17 cellular contexts compared by ENCODE assay signal in genomic region chr21:34085129-34085528, GRCh38. TPM values are rescaled to one million over a fixed set of nuclear protein-coding genes. Genes with fewer than 3 reads are reported as not detected.
A peak's percentile ranks its signal among the peaks of the same experiment; 100 is the strongest.
DNase-seq lines count a peak whose midpoint lies in the region; FAIRE-seq and TF ChIP-seq lines count a peak whose summit lies in the region.
"Had no signal": no experiment of that assay in that cellular context is flagged by ENCODE, and none has a peak within 500 bp of the region (broad histone marks: within the 10 kb centered on the region; RNA-seq: fewer than 3 reads in every experiment).

No MANE protein-coding gene starts in this region.

- H3K4me1 ChIP-seq in Loucy (ENCODE audit: insufficient read depth, low read length, poor library complexity, severe bottlenecking) = peaks cover 98% of the 10 kb centered on the region
- peaks cover 6 to 8% of the 10 kb centered on the region in 2 experiments for H3K4me1 ChIP-seq in trophoblast cell (ENCODE audit: control insufficient read depth in 1 of 2, insufficient read depth in 2 of 2, low read length in 2 of 2)

- H3K27ac ChIP-seq in trophoblast cell (ENCODE audit: low read depth, low read length) = no peak overlapping the region
- H3K27ac ChIP-seq: C4-2B, RWPE1 had no signal

- peak overlapping the region; percentile 9 for H3K4me3 Mint-ChIP-seq in activated naive CD4-positive, alpha-beta T cell treated with anti-CD3 and anti-CD28 coated beads, Interleukin-2, amount 50 U/mL, for 24 hours
- no peak overlapping the region for H3K4me3 Mint-ChIP-seq in activated naive CD4-positive, alpha-beta T cell treated with anti-CD3 and anti-CD28 coated beads, Interleukin-2, amount 10 ng/mL, durations not matched to agents 7 days and 5 days
- no peak overlapping the region for H3K4me3 Mint-ChIP-seq in activated T-helper 2 cell treated with anti-CD3 and anti-CD28 coated beads, Interferon-gamma antibody, Interleukin-2, Interleukin-4, amounts not matched to agents 10 μg/mL and 5 μg/mL and 100 μg/mL, durations not matched to agents 14 hours and 24 hours and 36 hours (ENCODE audit: low read depth)
- H3K4me3 Mint-ChIP-seq: IgD-negative memory B cell had no signal

- no peak overlapping the region for H2AK5ac ChIP-seq in trophoblast cell (ENCODE audit: low read length)

- H3F3A ChIP-seq in Loucy (ENCODE audit: low read depth) = peaks cover 4% of the 10 kb centered on the region; the same call in 1 of the 2 replicates

- H3K23ac ChIP-seq in trophoblast cell (ENCODE audit: low read length) = no peak overlapping the region

- intact Hi-C loops in activated T-helper 2 cell treated with anti-CD3 and anti-CD28 coated beads, Interferon-gamma antibody, Interleukin-2, Interleukin-4, amounts not matched to agents 10 μg/mL and 5 μg/mL and 100 μg/mL, durations not matched to agents 14 hours and 24 hours and 36 hours (cut with micrococcal nuclease) = no loop called here

- H3K9ac ChIP-seq in Loucy (ENCODE audit: low read depth, low read length, poor library complexity, severe bottlenecking) = no peak overlapping the region
- H3K9ac ChIP-seq in trophoblast cell (ENCODE audit: low read length) = no peak overlapping the region

- no peak for TF ChIP-seq CTCF in Loucy (conservative IDR thresholded peaks at IDR 0.05; ENCODE audit: low read length)

- H3K9me3 ChIP-seq in Loucy (ENCODE audit: insufficient read depth, low read depth, low read length) (no peaks in the 10 kb centered on the region), trophoblast cell (ENCODE audit: insufficient read depth, low read depth, low read length) (no peaks in the 10 kb centered on the region)

- no peak overlapping the region for H4K8ac ChIP-seq in trophoblast cell (ENCODE audit: low read depth, low read length)

- H2BK12ac ChIP-seq in trophoblast cell (ENCODE audit: low read length) = no peak overlapping the region

- H3K4me3 ChIP-seq in Loucy (ENCODE audit: low read length, poor library complexity, severe bottlenecking) (no peak overlapping the region), trophoblast cell (ENCODE audit: low read depth, low read length) (no peak overlapping the region)

- no peaks in the 10 kb centered on the region for H3K27me3 ChIP-seq in Loucy (ENCODE audit: insufficient read depth, low read length, poor library complexity, severe bottlenecking)
- H3K27me3 ChIP-seq in trophoblast cell (ENCODE audit: insufficient read depth, low read length) = no peaks in the 10 kb centered on the region

- no CpG with 5 or more reads among the region's 2 CpGs for WGBS in trophoblast cell (ENCODE audit: extremely low coverage, insufficient coverage, insufficient read length)

- no peak overlapping the region for H4K91ac ChIP-seq in trophoblast cell (ENCODE audit: low read depth, low read length)

- no peak overlapping the region for H2BK5ac ChIP-seq in trophoblast cell (ENCODE audit: low read depth, low read length, poor library complexity)

- no peak for DNase-seq in activated naive CD4-positive, alpha-beta T cell treated with anti-CD3 and anti-CD28 coated beads, Interleukin-2, amount 10 ng/mL, durations not matched to agents 7 days and 5 days
- no peak for DNase-seq in activated T-helper 2 cell treated with anti-CD3 and anti-CD28 coated beads, Interferon-gamma antibody, Interleukin-2, Interleukin-4, amounts not matched to agents 10 μg/mL and 5 μg/mL and 100 μg/mL, durations not matched to agents 14 hours and 24 hours and 36 hours (ENCODE audit: low spot score)
- DNase-seq in trophoblast cell (no peak), GM12891 (ENCODE audit: insufficient read length, low spot score) (no peak), mesenteric fat pad (ENCODE audit: low spot score) (no peak)
- DNase-seq: DND-41, H7, Kasumi-1, NCI-H1105, NCI-H1930, NCI-H774 had no signal

- H3K4me1 Mint-ChIP-seq in activated naive CD4-positive, alpha-beta T cell treated with anti-CD3 and anti-CD28 coated beads, Interleukin-2, amount 50 U/mL, for 24 hours = peaks cover 61% of the 10 kb centered on the region
- peaks cover 58% of the 10 kb centered on the region for H3K4me1 Mint-ChIP-seq in activated naive CD4-positive, alpha-beta T cell treated with anti-CD3 and anti-CD28 coated beads, Interleukin-2, amount 10 ng/mL, durations not matched to agents 7 days and 5 days
- peaks cover 50% of the 10 kb centered on the region for H3K4me1 Mint-ChIP-seq in activated T-helper 2 cell treated with anti-CD3 and anti-CD28 coated beads, Interferon-gamma antibody, Interleukin-2, Interleukin-4, amounts not matched to agents 10 μg/mL and 5 μg/mL and 100 μg/mL, durations not matched to agents 14 hours and 24 hours and 36 hours (ENCODE audit: low read depth)

- peaks cover 99% of the 10 kb centered on the region for H3K79me2 ChIP-seq in Loucy (ENCODE audit: insufficient read depth, low read length)
- peaks cover 3% of the 10 kb centered on the region for H3K79me2 ChIP-seq in trophoblast cell (ENCODE audit: control insufficient read depth, insufficient read depth, low read length, poor library complexity)

- H3K9me2 ChIP-seq in Loucy (replicated peaks; ENCODE audit: low read depth, low read length) = no peaks in the 10 kb centered on the region

- H3K4me2 ChIP-seq in Loucy (ENCODE audit: low read depth, low read length, poor library complexity, severe bottlenecking) (peak overlapping the region; percentile 86), trophoblast cell (ENCODE audit: low read length) (no peak overlapping the region)

- no peak for TF ChIP-seq POLR2A in GM12891 (IDR thresholded peaks at IDR 0.05; ENCODE audit: low read depth, low read length)

- no peak overlapping the region for H4K12ac ChIP-seq in trophoblast cell (ENCODE audit: low read depth, low read length)

- H3K36me3 ChIP-seq in Loucy (ENCODE audit: insufficient read depth, low read length) (0 out of 2 replicates have a peak, but pooled peaks cover 4% of the 10 kb centered on the region), trophoblast cell (ENCODE audit: control insufficient read depth in 1 of 2, insufficient read depth in 2 of 2, low read length in 2 of 2) (peaks cover 0 to 3% of the 10 kb centered on the region in 2 experiments)

- H3K27ac Mint-ChIP-seq in activated naive CD4-positive, alpha-beta T cell treated with anti-CD3 and anti-CD28 coated beads, Interleukin-2, amount 50 U/mL, for 24 hours = no peak overlapping the region
- no peak overlapping the region for H3K27ac Mint-ChIP-seq in activated naive CD4-positive, alpha-beta T cell treated with anti-CD3 and anti-CD28 coated beads, Interleukin-2, amount 10 ng/mL, durations not matched to agents 7 days and 5 days
- peak overlapping the region; percentile 25 for H3K27ac Mint-ChIP-seq in activated T-helper 2 cell treated with anti-CD3 and anti-CD28 coated beads, Interferon-gamma antibody, Interleukin-2, Interleukin-4, amounts not matched to agents 10 μg/mL and 5 μg/mL and 100 μg/mL, durations not matched to agents 14 hours and 24 hours and 36 hours
- H3K27ac Mint-ChIP-seq: IgD-negative memory B cell had no signal

- H3K14ac ChIP-seq in trophoblast cell (ENCODE audit: low read length) = no peak overlapping the region

- peaks cover 78% of the 10 kb centered on the region for H4K20me1 ChIP-seq in Loucy (ENCODE audit: insufficient read depth, low read length, poor library complexity, severe bottlenecking)

- H2AFZ ChIP-seq in Loucy (ENCODE audit: low read length) (no peak overlapping the region), trophoblast cell (ENCODE audit: insufficient read depth, low read length, poor library complexity) (no peak overlapping the region)

- H3K36me3 Mint-ChIP-seq in activated naive CD4-positive, alpha-beta T cell treated with anti-CD3 and anti-CD28 coated beads, Interleukin-2, amount 50 U/mL, for 24 hours = peaks cover 33% of the 10 kb centered on the region
- peaks cover 56% of the 10 kb centered on the region for H3K36me3 Mint-ChIP-seq in activated naive CD4-positive, alpha-beta T cell treated with anti-CD3 and anti-CD28 coated beads, Interleukin-2, amount 10 ng/mL, durations not matched to agents 7 days and 5 days
- H3K36me3 Mint-ChIP-seq in activated T-helper 2 cell treated with anti-CD3 and anti-CD28 coated beads, Interferon-gamma antibody, Interleukin-2, Interleukin-4, amounts not matched to agents 10 μg/mL and 5 μg/mL and 100 μg/mL, durations not matched to agents 14 hours and 24 hours and 36 hours (ENCODE audit: low read depth) = peaks cover 57% of the 10 kb centered on the region

- H3K27me3 Mint-ChIP-seq in activated naive CD4-positive, alpha-beta T cell treated with anti-CD3 and anti-CD28 coated beads, Interleukin-2, amount 50 U/mL, for 24 hours = no peaks in the 10 kb centered on the region
- H3K27me3 Mint-ChIP-seq in activated naive CD4-positive, alpha-beta T cell treated with anti-CD3 and anti-CD28 coated beads, Interleukin-2, amount 10 ng/mL, durations not matched to agents 7 days and 5 days = no peaks in the 10 kb centered on the region
- no peaks in the 10 kb centered on the region for H3K27me3 Mint-ChIP-seq in activated T-helper 2 cell treated with anti-CD3 and anti-CD28 coated beads, Interferon-gamma antibody, Interleukin-2, Interleukin-4, amounts not matched to agents 10 μg/mL and 5 μg/mL and 100 μg/mL, durations not matched to agents 14 hours and 24 hours and 36 hours (ENCODE audit: low read depth)
- H3K27me3 Mint-ChIP-seq: IgD-negative memory B cell had no signal

- CTCF ChIA-PET in activated naive CD4-positive, alpha-beta T cell treated with anti-CD3 and anti-CD28 coated beads, Interleukin-2, amount 10 ng/mL, durations not matched to agents 7 days and 5 days (lab: Charles Lee) = interaction anchor here (0.6 kb wide), 1 partner anchor 149 kb away, joined by 3 read pairs; no protein-coding TSS in a partner anchor

- no peaks in the 10 kb centered on the region for H3K9me3 Mint-ChIP-seq in activated naive CD4-positive, alpha-beta T cell treated with anti-CD3 and anti-CD28 coated beads, Interleukin-2, amount 50 U/mL, for 24 hours
- H3K9me3 Mint-ChIP-seq in activated naive CD4-positive, alpha-beta T cell treated with anti-CD3 and anti-CD28 coated beads, Interleukin-2, amount 10 ng/mL, durations not matched to agents 7 days and 5 days = no peaks in the 10 kb centered on the region
- no peaks in the 10 kb centered on the region for H3K9me3 Mint-ChIP-seq in activated T-helper 2 cell treated with anti-CD3 and anti-CD28 coated beads, Interferon-gamma antibody, Interleukin-2, Interleukin-4, amounts not matched to agents 10 μg/mL and 5 μg/mL and 100 μg/mL, durations not matched to agents 14 hours and 24 hours and 36 hours
- H3K9me3 Mint-ChIP-seq: IgD-negative memory B cell had no signal

- H3K79me1 ChIP-seq in trophoblast cell (ENCODE audit: low read length) = peaks cover 2% of the 10 kb centered on the region

- H3K4ac ChIP-seq in trophoblast cell (ENCODE audit: low read depth, low read length) = peak overlapping the region; percentile 75

- H3K18ac ChIP-seq in trophoblast cell (ENCODE audit: low read length) = no peak overlapping the region

- no peak overlapping the region for H2BK120ac ChIP-seq in trophoblast cell (ENCODE audit: insufficient read depth, low read length, poor library complexity)

- FAIRE-seq in GM12891 (lab: Jason Lieb, UNC) = no peak
- FAIRE-seq: G401.6 had no signal

RNA-seq across cellular contexts. Expression of gene MRPS6, which starts 11.8 kb away (rescaled TPM):
- total RNA-seq in activated T-helper 2 cell treated with anti-CD3 and anti-CD28 coated beads, Interferon-gamma antibody, Interleukin-2, Interleukin-4, amounts not matched to agents 10 μg/mL and 5 μg/mL and 100 μg/mL, durations not matched to agents 14 hours and 24 hours and 36 hours = 117 and 120 TPM in 2 replicates
- 172 TPM in 2 replicates for polyA plus RNA-seq in trophoblast cell (2013)
- 91.7 TPM for polyA plus RNA-seq in GM12891 (2012; ENCODE audit: low read depth, missing spikeins)
- total RNA-seq in mesenteric fat pad = 69.3 TPM

RNA-seq across cellular contexts. Expression of gene SLC5A3, which starts 11.8 kb away (rescaled TPM):
- total RNA-seq in activated T-helper 2 cell treated with anti-CD3 and anti-CD28 coated beads, Interferon-gamma antibody, Interleukin-2, Interleukin-4, amounts not matched to agents 10 μg/mL and 5 μg/mL and 100 μg/mL, durations not matched to agents 14 hours and 24 hours and 36 hours = 41.0 and 41.2 TPM in 2 replicates
- polyA plus RNA-seq in trophoblast cell (2013) = 4.2 and 4.5 TPM in 2 replicates
- polyA plus RNA-seq in GM12891 (2012; ENCODE audit: low read depth, missing spikeins) = 3.3 TPM
- 25.0 TPM for total RNA-seq in mesenteric fat pad
